ENCODE assay signal across 10 cellular contexts in the genomic region with DNA sequence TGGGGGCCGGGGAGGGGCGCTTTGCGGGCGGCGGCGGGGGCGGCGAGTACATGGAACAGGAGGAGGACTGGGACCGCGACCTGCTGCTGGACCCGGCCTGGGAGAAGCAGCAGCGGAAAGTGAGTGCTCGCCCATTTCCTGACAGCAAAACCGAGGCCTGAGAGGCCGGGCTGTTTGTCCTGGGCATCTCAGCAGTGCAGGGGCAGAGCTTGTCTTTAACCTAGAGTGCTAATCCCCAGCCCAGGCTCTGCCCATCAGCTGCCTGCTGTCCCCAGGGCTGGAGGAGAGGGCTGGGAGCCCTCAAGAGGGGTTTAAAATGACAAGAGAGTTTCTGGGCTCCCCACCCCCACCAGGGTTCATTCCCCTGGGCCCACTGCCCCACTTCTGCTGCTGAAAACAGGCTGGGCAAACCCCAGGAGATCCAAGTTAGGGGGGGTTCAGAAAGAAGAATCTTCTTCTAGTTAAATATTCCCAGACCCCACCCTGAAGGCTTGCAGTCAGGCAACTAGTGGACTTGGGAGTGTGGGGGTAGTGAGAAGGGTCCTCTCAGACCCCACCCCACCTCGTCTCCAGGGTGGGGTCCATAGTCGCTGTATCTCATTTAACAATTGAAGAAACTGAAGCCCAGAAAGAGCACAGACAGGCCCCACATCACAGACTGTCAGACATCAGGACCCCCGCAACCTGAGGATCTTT. TPM values are rescaled to one million over a fixed set of nuclear protein-coding genes. Genes with fewer than 3 reads are reported as not detected.
A peak's percentile ranks its signal among the peaks of the same experiment; 100 is the strongest.
DNase-seq lines count a peak whose midpoint lies in the region; ATAC-seq and TF ChIP-seq lines count a peak whose summit lies in the region.
"Had no signal": no experiment of that assay in that cellular context is flagged by ENCODE, and none has a peak within 500 bp of the region (broad histone marks: within the 10 kb centered on the region; RNA-seq: fewer than 3 reads in every experiment).

No MANE protein-coding gene starts in this region.

- H3K27me3 ChIP-seq in OCI-LY3 (ENCODE audit: low read depth, low read length) (0 out of 2 replicates have a peak, but pooled peaks cover 4% of the 10 kb centered on the region), fibroblast of lung (ENCODE audit: control insufficient read depth, insufficient read depth, low read length) (peaks cover 19% of the 10 kb centered on the region), smooth muscle cell (ENCODE audit: low read depth) (no peaks in the 10 kb centered on the region)

- TF ChIP-seq CTCF in OCI-LY3 (IDR thresholded peaks at IDR 0.05; ENCODE audit: low read depth, low read length) = no peak
- no peak for TF ChIP-seq CTCF in fibroblast of lung (conservative IDR thresholded peaks at IDR 0.05 in 1 of 2, IDR thresholded peaks at IDR 0.05 in 1 of 2; ENCODE audit: low read depth in 1 of 2, low read length in 2 of 2)
- no peak for TF ChIP-seq CTCF in smooth muscle cell (IDR thresholded peaks at IDR 0.05; ENCODE audit: borderline replicate concordance, insufficient read depth, poor library complexity, severe bottlenecking)

- 41% methylated on average over 9 of the region's 18 CpGs for WGBS in smooth muscle cell (ENCODE audit: low lambda C conversion rate)

- no peak for ATAC-seq in HG03354 (IDR thresholded peaks at IDR 0.05; ENCODE audit: poor library complexity, severe bottlenecking, unreplicated experiment)
- ATAC-seq in HG02763 (IDR thresholded peaks at IDR 0.05; ENCODE audit: unreplicated experiment) = no peak
- ATAC-seq in HG03342 (IDR thresholded peaks at IDR 0.05; ENCODE audit: unreplicated experiment) = no peak

- H3K27ac Mint-ChIP-seq in T-helper 1 cell treated with Interleukin-12 subunit alpha and Interleukin-12 subunit beta and Interleukin-4 antibody, amounts not matched to agents 30 μg/mL and 1 μg/mL, for 36 hours = no peak overlapping the region

- H3K27me3 Mint-ChIP-seq in T-helper 1 cell treated with Interleukin-12 subunit alpha and Interleukin-12 subunit beta and Interleukin-4 antibody, amounts not matched to agents 30 μg/mL and 1 μg/mL, for 36 hours (ENCODE audit: low read depth) = peaks cover 10% of the 10 kb centered on the region

- H3K4me3 Mint-ChIP-seq in T-helper 1 cell treated with Interleukin-12 subunit alpha and Interleukin-12 subunit beta and Interleukin-4 antibody, amounts not matched to agents 30 μg/mL and 1 μg/mL, for 36 hours = peak overlapping the region; percentile 83

- H4K20me1 ChIP-seq in OCI-LY3 (ENCODE audit: insufficient read depth, low read length) (no peaks in the 10 kb centered on the region), fibroblast of lung (ENCODE audit: control insufficient read depth, extremely low read depth, insufficient read depth, low read length) (no peaks in the 10 kb centered on the region), smooth muscle cell (ENCODE audit: low read depth) (no peaks in the 10 kb centered on the region)

- peaks cover 9% of the 10 kb centered on the region for H3K36me3 Mint-ChIP-seq in T-helper 1 cell treated with Interleukin-12 subunit alpha and Interleukin-12 subunit beta and Interleukin-4 antibody, amounts not matched to agents 30 μg/mL and 1 μg/mL, for 36 hours (ENCODE audit: low read depth)

- no peaks in the 10 kb centered on the region for H3K9me3 Mint-ChIP-seq in T-helper 1 cell treated with Interleukin-12 subunit alpha and Interleukin-12 subunit beta and Interleukin-4 antibody, amounts not matched to agents 30 μg/mL and 1 μg/mL, for 36 hours

- H3K9me3 ChIP-seq in OCI-LY3 (ENCODE audit: insufficient read depth, low read length) = no peaks in the 10 kb centered on the region
- no peaks in the 10 kb centered on the region for H3K9me3 ChIP-seq in fibroblast of lung (ENCODE audit: control insufficient read depth, insufficient read depth, low read depth, low read length)
- no peaks in the 10 kb centered on the region for H3K9me3 ChIP-seq in smooth muscle cell (replicated peaks; ENCODE audit: low read depth)

- H3K27ac ChIP-seq in OCI-LY3 (ENCODE audit: low read length) (no peak overlapping the region), fibroblast of lung (ENCODE audit: insufficient read depth, low read length) (no peak overlapping the region), smooth muscle cell (ENCODE audit: low read depth) (no peak overlapping the region)

- DNase-seq in T-helper 1 cell = no peak
- DNase-seq in fibroblast of lung (ENCODE audit: low read depth in 2 of 2) = no peak
- DNase-seq in smooth muscle cell (lab: John Stamatoyannopoulos, UW; ENCODE audit: unreplicated experiment) = no peak
- DNase-seq: activated CD4-positive, alpha-beta T cell treated with anti-CD3 and anti-CD28 coated beads, Interleukin-2, amount 50 U/mL, for 1 hour had no signal

- peaks cover 21% of the 10 kb centered on the region for H3K4me1 Mint-ChIP-seq in T-helper 1 cell treated with Interleukin-12 subunit alpha and Interleukin-12 subunit beta and Interleukin-4 antibody, amounts not matched to agents 30 μg/mL and 1 μg/mL, for 36 hours (ENCODE audit: low read depth)

- peak overlapping the region; percentile 89 for H2AFZ ChIP-seq in OCI-LY3 (ENCODE audit: low read depth, low read length)
- H2AFZ ChIP-seq in fibroblast of lung (ENCODE audit: low read length) = no peak overlapping the region
- no peak overlapping the region for H2AFZ ChIP-seq in smooth muscle cell (ENCODE audit: low read depth)

- H3K4me1 ChIP-seq in OCI-LY3 (ENCODE audit: low read length) = peaks cover 22% of the 10 kb centered on the region
- H3K4me1 ChIP-seq in fibroblast of lung (ENCODE audit: control insufficient read depth, extremely low read depth, insufficient read depth, low read length) = peaks cover 7% of the 10 kb centered on the region
- peaks cover 13% of the 10 kb centered on the region for H3K4me1 ChIP-seq in smooth muscle cell (ENCODE audit: low read depth)

- H3K36me3 ChIP-seq in OCI-LY3 (replicated peaks; ENCODE audit: low read depth, low read length) = peaks cover 9% of the 10 kb centered on the region
- peaks cover 4% of the 10 kb centered on the region for H3K36me3 ChIP-seq in fibroblast of lung (ENCODE audit: control insufficient read depth, insufficient read depth, low read length)
- H3K36me3 ChIP-seq in smooth muscle cell (ENCODE audit: low read depth) = no peaks in the 10 kb centered on the region

- H3F3A ChIP-seq in smooth muscle cell (ENCODE audit: low read depth) = peaks cover 17% of the 10 kb centered on the region

- H3K4me2 ChIP-seq in OCI-LY3 (ENCODE audit: low read length) (peak overlapping the region; percentile 96), fibroblast of lung (ENCODE audit: extremely low read depth, insufficient read depth, low read length) (peak overlapping the region; percentile 83), smooth muscle cell (peak overlapping the region; percentile 96)

- H3K9ac ChIP-seq in OCI-LY3 (ENCODE audit: low read length) = peak overlapping the region; percentile 84
- H3K9ac ChIP-seq in fibroblast of lung (ENCODE audit: insufficient read depth, low read length) = no peak overlapping the region
- no peak overlapping the region for H3K9ac ChIP-seq in smooth muscle cell (ENCODE audit: low read depth)

- H3K79me2 ChIP-seq in OCI-LY3 (ENCODE audit: low read length) (no peaks in the 10 kb centered on the region; the same call in 1 of the 2 replicates), fibroblast of lung (ENCODE audit: control insufficient read depth, insufficient read depth, low read length) (no peaks in the 10 kb centered on the region), smooth muscle cell (ENCODE audit: low read depth) (peaks cover 6% of the 10 kb centered on the region)

- H3K4me3 ChIP-seq in OCI-LY3 (ENCODE audit: low read length) (peak overlapping the region; percentile 82), fibroblast of lung (replicated peaks in 1 of 4; ENCODE audit: control extremely low read depth in 1 of 4, insufficient read depth in 1 of 4, low read depth in 3 of 4, low read length in 4 of 4) (no peak overlapping the region), smooth muscle cell (peak overlapping the region; percentile 90)

RNA-seq across cellular contexts. Expression of a gene that starts 0.4 kb away (rescaled TPM):
- total RNA-seq in fibroblast of lung = under 0.01 TPM in 1 of 2 replicates, not detected in the other
- 0.02 TPM in 1 of 2 replicates, not detected in the other for polyA plus RNA-seq in fibroblast of lung
- 0.03 TPM in 1 of 2 replicates, not detected in the other for polyA plus RNA-seq in fibroblast of lung (2012)
- polyA minus RNA-seq in fibroblast of lung (ENCODE audit: low replicate concordance) = 0.22 TPM in 1 of 2 replicates, not detected in the other
- total RNA-seq in smooth muscle cell = 0.49 TPM in 1 of 2 replicates, not detected in the other
- polyA plus RNA-seq in smooth muscle cell = 1.3 and 1.4 TPM in 2 replicates
- total RNA-seq: lung microvascular endothelial cell had no signal

RNA-seq across cellular contexts. Expression of a gene that starts 1.3 kb away (rescaled TPM):
- total RNA-seq in fibroblast of lung (8.7 and 11.6 TPM in 2 replicates), smooth muscle cell (11.1 and 15.7 TPM in 2 replicates)
- polyA plus RNA-seq in fibroblast of lung (5.1 and 6.0 TPM in 2 replicates), smooth muscle cell (13.9 and 14.4 TPM in 2 replicates)
- polyA plus RNA-seq in fibroblast of lung (2012) = 6.4 and 6.9 TPM in 2 replicates
- polyA minus RNA-seq in fibroblast of lung (ENCODE audit: low replicate concordance) = 6.2 and 10.4 TPM in 2 replicates

RNA-seq across cellular contexts. Expression of a gene that starts 21.3 kb away (rescaled TPM):
- 26.6 and 55.0 TPM in 2 replicates for total RNA-seq in fibroblast of lung
- 8.6 and 17.1 TPM in 2 replicates for polyA plus RNA-seq in fibroblast of lung
- polyA plus RNA-seq in fibroblast of lung (2012) = 9.1 and 19.1 TPM in 2 replicates
- 1.3 and 18.1 TPM in 2 replicates for polyA minus RNA-seq in fibroblast of lung (ENCODE audit: low replicate concordance)
- 0.27 and 0.45 TPM in 2 replicates for total RNA-seq in smooth muscle cell
- 0.62 TPM in 1 of 2 replicates, not detected in the other for polyA plus RNA-seq in smooth muscle cell

RNA-seq across cellular contexts. Expression of a gene that starts 36.7 kb away (rescaled TPM):
- total RNA-seq in fibroblast of lung = 20.3 and 20.5 TPM in 2 replicates
- 11.6 and 16.5 TPM in 2 replicates for polyA plus RNA-seq in fibroblast of lung
- 9.9 and 11.7 TPM in 2 replicates for polyA plus RNA-seq in fibroblast of lung (2012)
- polyA minus RNA-seq in fibroblast of lung (ENCODE audit: low replicate concordance) = 45.3 and 60.9 TPM in 2 replicates
- total RNA-seq in smooth muscle cell = 25.9 and 30.1 TPM in 2 replicates
- polyA plus RNA-seq in smooth muscle cell = 13.0 and 15.6 TPM in 2 replicates

RNA-seq across cellular contexts. Expression of a gene that starts 45.7 kb away (rescaled TPM):
- total RNA-seq in fibroblast of lung (0.26 and 0.33 TPM in 2 replicates), smooth muscle cell (2.5 TPM in 1 of 2 replicates, not detected in the other)
- polyA plus RNA-seq in fibroblast of lung (0.11 and 0.15 TPM in 2 replicates), smooth muscle cell (0.56 and 0.91 TPM in 2 replicates)
- 0.21 and 0.24 TPM in 2 replicates for polyA plus RNA-seq in fibroblast of lung (2012)
- polyA minus RNA-seq in fibroblast of lung (ENCODE audit: low replicate concordance) = 0.43 TPM in 1 of 2 replicates, not detected in the other

Comparison
In these comparisons a context has a peak if more than half of its experiments do, and no peak if none do; other contexts are left out.
1. H3K4me3 ChIP-seq: peak in OCI-LY3 (single experiment) and smooth muscle cell (single experiment); none in fibroblast of lung (0 of 4).
2. RNA of a gene that starts 21.3 kb away (total RNA-seq): 26.6 to 55.0 TPM in fibroblast of lung; 0.27 to 0.45 TPM in smooth muscle cell; every median in the first group is over 10 times any median in the second.
3. Peak in every context shown above with its lines, with median percentiles within 50 percentile points of each other: H3K4me2 ChIP-seq.